8 cellular contexts compared by ENCODE assay signal in genomic region chr16:21554795-21555585, GRCh38. TPM values are rescaled to one million over a fixed set of nuclear protein-coding genes. Genes with fewer than 3 reads are reported as not detected.
DNase-seq lines count a peak whose midpoint lies in the region; ATAC-seq, FAIRE-seq and TF ChIP-seq lines count a peak whose summit lies in the region.

No MANE protein-coding gene starts in this region.

- POLR2A ChIA-PET in activated naive CD8-positive, alpha-beta T cell treated with anti-CD3 and anti-CD28 coated beads, Interleukin-2, amount 10 ng/mL, durations not matched to agents 7 days and 5 days (lab: Charles Lee): no interaction called here

- FAIRE-seq in urothelium cell line (lab: Jason Lieb, UNC): no peak

- peak overlapping the region; percentile 43 for H3K27ac Mint-ChIP-seq in activated naive CD8-positive, alpha-beta T cell treated with anti-CD3 and anti-CD28 coated beads, Interleukin-2, amount 10 ng/mL, durations not matched to agents 7 days and 5 days

- H3K27me3 ChIP-seq in SU-DHL-6 (ENCODE audit: low read length): no peaks in the 10 kb centered on the region
- peaks cover 0 to 17% (median 9%) of the 10 kb centered on the region in 7 donors for H3K27me3 ChIP-seq in heart right ventricle
- no peaks in the 10 kb centered on the region for H3K27me3 ChIP-seq in prostate gland (replicated peaks; ENCODE audit: insufficient read depth)

- no peaks in the 10 kb centered on the region for H3K36me3 ChIP-seq in SU-DHL-6 (ENCODE audit: low read length)
- no peaks in the 10 kb centered on the region for H3K36me3 ChIP-seq in heart right ventricle
- H3K36me3 ChIP-seq in prostate gland: no peaks in the 10 kb centered on the region

- DNase-seq in GM13977 (ENCODE audit: low spot score) (peak; percentile 92), NCI-H1417 (lab: John Stamatoyannopoulos, UW) (peak; percentile 44 to 90 (median 79)), heart right ventricle (peak; percentile 87 to 91), prostate gland (ENCODE audit: low spot score) (peak; percentile 79), urothelium cell line (ENCODE audit: low spot score) (peak; percentile 84)
- DNase-seq in activated naive CD8-positive, alpha-beta T cell treated with anti-CD3 and anti-CD28 coated beads, Interleukin-2, amount 10 ng/mL, durations not matched to agents 7 days and 5 days: peak; percentile 97

- H4K20me1 ChIP-seq in SU-DHL-6 (ENCODE audit: low read depth, low read length): no peaks in the 10 kb centered on the region

- H3K4me1 ChIP-seq in heart right ventricle: peaks cover 4 to 31% (median 16%) of the 10 kb centered on the region in 9 donors
- H3K4me1 ChIP-seq in prostate gland (replicated peaks): no peaks in the 10 kb centered on the region

- intact Hi-C loops in heart right ventricle (cut with DNase I): loop anchor here in 5 of 10 donors (5.0 to 10.0 kb wide), 5 partner anchors 50 to 1390 kb away; partner anchors contain the start of gene LDAF1 (in 1 of the 5)
- intact Hi-C loops in prostate gland (cut with DNase I): no loop called here

- no peaks in the 10 kb centered on the region for H3K36me3 Mint-ChIP-seq in activated naive CD8-positive, alpha-beta T cell treated with anti-CD3 and anti-CD28 coated beads, Interleukin-2, amount 10 ng/mL, durations not matched to agents 7 days and 5 days

- H3K4me1 Mint-ChIP-seq in activated naive CD8-positive, alpha-beta T cell treated with anti-CD3 and anti-CD28 coated beads, Interleukin-2, amount 10 ng/mL, durations not matched to agents 7 days and 5 days: peaks cover 8% of the 10 kb centered on the region

- H3K27ac ChIP-seq in SU-DHL-6 (ENCODE audit: low read depth, low read length) (peak overlapping the region; percentile 49), heart right ventricle (peak overlapping the region in 1 of 10 donors; percentile 48), prostate gland (no peak overlapping the region)

- in situ Hi-C loops in GM13977 (cut with MboI; ENCODE audit: low pct_unique_long_range_greater_than_20kb, low sequenced_read_pairs, unreplicated experiment): no loop called here

- H2AFZ ChIP-seq in SU-DHL-6 (ENCODE audit: low read depth, low read length, severe bottlenecking): peak overlapping the region; percentile 98

- whole genome bisulfite sequencing in heart right ventricle, 2 donors: 35% methylated on average over 41 of the region's 41 CpGs
- 30% methylated on average over 41 of the region's 41 CpGs for WGBS in prostate gland

- peaks cover 5% of the 10 kb centered on the region; the same call in 1 of the 2 replicates for H3F3A ChIP-seq in SU-DHL-6 (ENCODE audit: insufficient read depth)

- H3K27me3 Mint-ChIP-seq in activated naive CD8-positive, alpha-beta T cell treated with anti-CD3 and anti-CD28 coated beads, Interleukin-2, amount 10 ng/mL, durations not matched to agents 7 days and 5 days: peaks cover 11% of the 10 kb centered on the region

- H3K79me2 ChIP-seq in SU-DHL-6 (ENCODE audit: insufficient read depth, low read length): no peaks in the 10 kb centered on the region

- peak overlapping the region; percentile 65 for H3K4me3 Mint-ChIP-seq in activated naive CD8-positive, alpha-beta T cell treated with anti-CD3 and anti-CD28 coated beads, Interleukin-2, amount 10 ng/mL, durations not matched to agents 7 days and 5 days

- no peak for TF ChIP-seq POLR2A in prostate gland (IDR thresholded peaks at IDR 0.05)

- TF ChIP-seq CTCF in GM13977 (IDR thresholded peaks at IDR 0.05; ENCODE audit: extremely low read depth, insufficient read depth, missing control alignments) (peak; percentile 99), SU-DHL-6 (IDR thresholded peaks at IDR 0.05; ENCODE audit: insufficient read depth, low read length, poor library complexity, severe bottlenecking) (peak; percentile 97), heart right ventricle (IDR thresholded peaks at IDR 0.05) (peak in 8 of 9 donors; percentile 98 to 100 (median 100)), prostate gland (IDR thresholded peaks at IDR 0.05) (peak; percentile 98 to 100 (median 98))

- peak; percentile 97 for ATAC-seq in HG02870 (IDR thresholded peaks at IDR 0.05; ENCODE audit: unreplicated experiment)
- ATAC-seq in activated naive CD8-positive, alpha-beta T cell treated with anti-CD3 and anti-CD28 coated beads, Interleukin-2, amount 10 ng/mL, durations not matched to agents 7 days and 5 days (ENCODE audit: low read depth): peak; percentile 95
- peak; percentile 49 to 82 (median 71) for ATAC-seq in heart right ventricle

- H3K4me3 ChIP-seq in SU-DHL-6 (ENCODE audit: insufficient read depth, low read length, poor library complexity, severe bottlenecking) (peak overlapping the region; percentile 10), heart right ventricle (peak overlapping the region in 4 of 10 donors; percentile 2 to 34 (median 13)), prostate gland (no peak overlapping the region)

- H3K9me3 ChIP-seq in SU-DHL-6 (ENCODE audit: insufficient read depth, low read length): no peaks in the 10 kb centered on the region
- no peaks in the 10 kb centered on the region for H3K9me3 ChIP-seq in heart right ventricle
- H3K9me3 ChIP-seq in prostate gland: no peaks in the 10 kb centered on the region

- no peaks in the 10 kb centered on the region for H3K9me2 ChIP-seq in SU-DHL-6 (replicated peaks; ENCODE audit: insufficient read depth, low read length)

- H3K4me2 ChIP-seq in SU-DHL-6 (ENCODE audit: low read depth, low read length, poor library complexity, severe bottlenecking): peak overlapping the region; percentile 46

- H3K9ac ChIP-seq in SU-DHL-6 (ENCODE audit: low read length): peak overlapping the region; percentile 24; the same call in 1 of the 2 replicates

- H3K9me3 Mint-ChIP-seq in activated naive CD8-positive, alpha-beta T cell treated with anti-CD3 and anti-CD28 coated beads, Interleukin-2, amount 10 ng/mL, durations not matched to agents 7 days and 5 days: no peaks in the 10 kb centered on the region

RNA-seq across cellular contexts. Expression of gene METTL9, which starts 44.4 kb away (rescaled TPM):
- total RNA-seq in activated naive CD8-positive, alpha-beta T cell treated with anti-CD3 and anti-CD28 coated beads, Interleukin-2, amount 10 ng/mL, durations not matched to agents 7 days and 5 days: 10 to 100 TPM; 95.2 to 95.9 TPM
- total RNA-seq in heart right ventricle (10 to 100 TPM; 48.3 to 66.0 (median 52.4) TPM), prostate gland (100 to 1,000 TPM in 1 of 2 donors, 10 to 100 TPM in 1; 98.9 to 160 TPM)
- 10 to 100 TPM; 11.9 to 35.7 TPM for polyA plus RNA-seq in heart right ventricle
